Comparison of ENCODE assay signal across 9 cellular contexts in genomic region chr5:141637266-141637692, GRCh38. TPM values are rescaled to one million over a fixed set of nuclear protein-coding genes. Genes with fewer than 3 reads are reported as not detected.
DNase-seq lines count a peak whose midpoint lies in the region; ATAC-seq, FAIRE-seq and TF ChIP-seq lines count a peak whose summit lies in the region.
"Had no signal": no experiment of that assay in that cellular context is flagged by ENCODE, and none has a peak within 500 bp of the region (broad histone marks: within the 10 kb centered on the region; RNA-seq: fewer than 3 reads in every experiment).

No MANE protein-coding gene starts in this region.

- DNase-seq in GM13977 (ENCODE audit: low spot score) (peak; percentile 59), RPMI8226 (peak; percentile 64), hepatic stellate cell (ENCODE audit: low spot score) (peak; percentile 37), small intestine (no peak), HCEC 1CT (no peak)
- DNase-seq in activated naive CD4-positive, alpha-beta T cell treated with anti-CD3 and anti-CD28 coated beads, Interleukin-2, amount 50 U/mL, for 72 hours (ENCODE audit: low spot score in 2 of 2), result peak; percentile 61 to 67

- peak overlapping the region; percentile 84 for H3K4me3 ChIP-seq in small intestine (ENCODE audit: low read depth in 1 of 2, low read length in 2 of 2)

- H3K27ac ChIP-seq in small intestine (ENCODE audit: low read depth in 1 of 2, low read length in 1 of 2), result peak overlapping the region in 1 of 2 donors; percentile 33

- FAIRE-seq in small intestine (lab: Jason Lieb, UNC), result no peak
- FAIRE-seq: colon had no signal

- ATAC-seq in HG02678 (IDR thresholded peaks at IDR 0.05; ENCODE audit: unreplicated experiment) (peak; percentile 22), HG03565 (IDR thresholded peaks at IDR 0.05; ENCODE audit: unreplicated experiment) (no peak)
- ATAC-seq in activated naive CD4-positive, alpha-beta T cell treated with anti-CD3 and anti-CD28 coated beads, Interleukin-2, amount 50 U/mL, for 72 hours, result peak; percentile 60 to 62

- in situ Hi-C loops in GM13977 (cut with MboI; ENCODE audit: low pct_unique_long_range_greater_than_20kb, low sequenced_read_pairs, unreplicated experiment), result no loop called here

- peaks cover 16 to 19% of the 10 kb centered on the region in 2 donors for H3K36me3 Mint-ChIP-seq in activated naive CD4-positive, alpha-beta T cell treated with anti-CD3 and anti-CD28 coated beads, Interleukin-2, amount 50 U/mL, for 72 hours

- H3K36me3 ChIP-seq in small intestine (ENCODE audit: control insufficient read depth in 2 of 2, insufficient read depth in 2 of 2, low read length in 2 of 2), result peaks cover 0 to 2% of the 10 kb centered on the region in 2 donors

- 0 to 1% (median 1%) methylated on average over 33 to 46 of the region's 46 CpGs for WGBS in small intestine, 3 donors

- peak overlapping the region; percentile 80 to 93 for H3K27ac Mint-ChIP-seq in activated naive CD4-positive, alpha-beta T cell treated with anti-CD3 and anti-CD28 coated beads, Interleukin-2, amount 50 U/mL, for 72 hours

- H3K4me1 ChIP-seq in small intestine (ENCODE audit: control insufficient read depth in 2 of 2, insufficient read depth in 1 of 2, low read depth in 1 of 2, low read length in 1 of 2), result no peaks in the 10 kb centered on the region

- TF ChIP-seq CTCF in GM13977 (IDR thresholded peaks at IDR 0.05; ENCODE audit: extremely low read depth, insufficient read depth, missing control alignments), result no peak

- H3K27me3 ChIP-seq in small intestine (ENCODE audit: control insufficient read depth in 2 of 2, insufficient read depth in 2 of 2, low read length in 2 of 2), result no peaks in the 10 kb centered on the region

- no peaks in the 10 kb centered on the region for H3K9me3 Mint-ChIP-seq in activated naive CD4-positive, alpha-beta T cell treated with anti-CD3 and anti-CD28 coated beads, Interleukin-2, amount 50 U/mL, for 72 hours

- H3K9me3 ChIP-seq in small intestine (ENCODE audit: control insufficient read depth, low read depth), result no peaks in the 10 kb centered on the region

RNA-seq across cellular contexts. Expression of gene RELL2, which starts 0.5 kb away (rescaled TPM):
- 10 to 100 TPM; 22.2 to 34.2 TPM for total RNA-seq in activated naive CD4-positive, alpha-beta T cell treated with anti-CD3 and anti-CD28 coated beads, Interleukin-2, amount 50 U/mL, for 72 hours
- polyA plus RNA-seq in small intestine, result 1 to 10 TPM; 3.4 to 5.4 (median 4.3) TPM

RNA-seq across cellular contexts. Expression of gene HDAC3, which starts 0.6 kb away (rescaled TPM):
- 100 to 1,000 TPM in 1 of 2 donors, 10 to 100 TPM in 1; 70.7 to 110 TPM for total RNA-seq in activated naive CD4-positive, alpha-beta T cell treated with anti-CD3 and anti-CD28 coated beads, Interleukin-2, amount 50 U/mL, for 72 hours
- 10 to 100 TPM; 39.0 to 56.2 (median 42.9) TPM for polyA plus RNA-seq in small intestine

RNA-seq across cellular contexts. Expression of gene FCHSD1, which starts 13.9 kb away (rescaled TPM):
- total RNA-seq in activated naive CD4-positive, alpha-beta T cell treated with anti-CD3 and anti-CD28 coated beads, Interleukin-2, amount 50 U/mL, for 72 hours, result 10 to 100 TPM; 44.9 to 62.9 TPM
- 10 to 100 TPM in 2 of 3 donors, 1 to 10 TPM in 1; 8.3 to 14.8 (median 12.4) TPM for polyA plus RNA-seq in small intestine

RNA-seq across cellular contexts. Expression of gene DIAPH1, which starts 18.5 kb away (rescaled TPM):
- 100 to 1,000 TPM; 184 to 216 TPM for total RNA-seq in activated naive CD4-positive, alpha-beta T cell treated with anti-CD3 and anti-CD28 coated beads, Interleukin-2, amount 50 U/mL, for 72 hours
- 10 to 100 TPM; 58.4 to 97.3 (median 87.8) TPM for polyA plus RNA-seq in small intestine

RNA-seq across cellular contexts. Expression of gene ARAP3, which starts 44.8 kb away (rescaled TPM):
- total RNA-seq in activated naive CD4-positive, alpha-beta T cell treated with anti-CD3 and anti-CD28 coated beads, Interleukin-2, amount 50 U/mL, for 72 hours, result 1 to 10 TPM; 2.7 to 8.3 TPM
- 1 to 10 TPM in 2 of 3 donors, under 1 TPM in 1; 0.45 to 7.7 (median 1.6) TPM for polyA plus RNA-seq in small intestine

Comparison
In these comparisons a context has a peak if more than half of its experiments do, and no peak if none do; other contexts are left out.
1. DNase-seq: peak in GM13977 (single experiment), RPMI8226 (single experiment), activated naive CD4-positive, alpha-beta T cell treated with anti-CD3 and anti-CD28 coated beads, Interleukin-2, amount 50 U/mL, for 72 hours (2 of 2) and hepatic stellate cell (single experiment); none in small intestine (single experiment) and HCEC 1CT (single experiment).